Comparison of ENCODE assay signal across 12 cellular contexts in the genomic region with DNA sequence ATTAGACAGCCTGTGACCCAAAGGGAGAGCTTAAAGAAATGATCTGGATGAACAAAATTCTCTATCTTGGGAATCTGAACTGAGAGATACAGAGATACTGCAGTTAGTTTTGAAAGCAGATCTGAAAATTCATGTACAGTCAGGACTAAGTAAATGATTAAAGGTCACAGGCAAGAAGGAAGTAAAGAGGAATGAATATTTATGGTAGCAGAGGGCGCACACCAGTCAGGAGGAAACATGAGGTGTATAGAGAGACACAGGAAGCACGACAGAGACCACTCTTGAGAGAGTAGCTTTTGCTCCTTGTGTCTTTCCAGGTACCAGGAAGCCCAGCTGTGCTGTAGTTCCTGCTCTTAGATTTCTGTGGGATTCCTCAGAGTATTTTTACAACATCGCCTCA. TPM values are rescaled to one million over a fixed set of nuclear protein-coding genes. Genes with fewer than 3 reads are reported as not detected.
DNase-seq lines count a peak whose midpoint lies in the region; ATAC-seq and TF ChIP-seq lines count a peak whose summit lies in the region.
"Had no signal": no experiment of that assay in that cellular context is flagged by ENCODE, and none has a peak within 500 bp of the region (broad histone marks: within the 10 kb centered on the region; RNA-seq: fewer than 3 reads in every experiment).

No MANE protein-coding gene starts in this region.

- H3K27ac Mint-ChIP-seq in activated T-helper 17 cell treated with anti-CD3 and anti-CD28 coated beads, Interleukin-2, amount 50 U/mL, for 72 hours: no peak overlapping the region
- H3K27ac Mint-ChIP-seq: activated naive CD8-positive, alpha-beta T cell treated with anti-CD3 and anti-CD28 coated beads, Interleukin-2, amount 50 U/mL, for 24 hours had no signal

- no peaks in the 10 kb centered on the region for H3K79me2 ChIP-seq in smooth muscle cell (ENCODE audit: low read depth)

- no peak for TF ChIP-seq CTCF in smooth muscle cell (IDR thresholded peaks at IDR 0.05; ENCODE audit: borderline replicate concordance, insufficient read depth, poor library complexity, severe bottlenecking)

- H3K4me3 Mint-ChIP-seq in activated T-helper 17 cell treated with anti-CD3 and anti-CD28 coated beads, Interleukin-2, amount 50 U/mL, for 72 hours: no peak overlapping the region
- H3K4me3 Mint-ChIP-seq: activated naive CD8-positive, alpha-beta T cell treated with anti-CD3 and anti-CD28 coated beads, Interleukin-2, amount 50 U/mL, for 24 hours; naive B cell had no signal

- no peaks in the 10 kb centered on the region for H3K4me1 Mint-ChIP-seq in activated T-helper 17 cell treated with anti-CD3 and anti-CD28 coated beads, Interleukin-2, amount 50 U/mL, for 72 hours
- H3K4me1 Mint-ChIP-seq: naive B cell had no signal

- H3K9ac ChIP-seq in smooth muscle cell (ENCODE audit: low read depth): no peak overlapping the region

- no peaks in the 10 kb centered on the region for H3K9me3 ChIP-seq in smooth muscle cell (replicated peaks; ENCODE audit: low read depth)

- no peaks in the 10 kb centered on the region for H3K27me3 Mint-ChIP-seq in activated T-helper 17 cell treated with anti-CD3 and anti-CD28 coated beads, Interleukin-2, amount 50 U/mL, for 72 hours

- no peak overlapping the region for H3K4me3 ChIP-seq in smooth muscle cell
- H3K4me3 ChIP-seq: coronary artery had no signal

- H3K36me3 Mint-ChIP-seq in activated T-helper 17 cell treated with anti-CD3 and anti-CD28 coated beads, Interleukin-2, amount 50 U/mL, for 72 hours (ENCODE audit: low read depth): no peaks in the 10 kb centered on the region
- H3K36me3 Mint-ChIP-seq: naive B cell had no signal

- peak overlapping the region; percentile 23 for H2AFZ ChIP-seq in smooth muscle cell (ENCODE audit: low read depth)

- H3K27me3 ChIP-seq in smooth muscle cell (ENCODE audit: low read depth): no peaks in the 10 kb centered on the region

- 90% methylated on average over 3 of the region's 3 CpGs for WGBS in smooth muscle cell (ENCODE audit: low lambda C conversion rate)

- H3K36me3 ChIP-seq in smooth muscle cell (ENCODE audit: low read depth): no peaks in the 10 kb centered on the region

- peak; percentile 94 for ATAC-seq in GM19395 (IDR thresholded peaks at IDR 0.05; ENCODE audit: unreplicated experiment)
- peak; percentile 56 for ATAC-seq in HG02759 (IDR thresholded peaks at IDR 0.05; ENCODE audit: unreplicated experiment)
- no peak for ATAC-seq in HG03039 (IDR thresholded peaks at IDR 0.05; ENCODE audit: unreplicated experiment)
- ATAC-seq in activated T-helper 17 cell treated with anti-CD3 and anti-CD28 coated beads, Interleukin-2, amount 50 U/mL, for 72 hours (replicated peaks): no peak
- ATAC-seq: activated naive CD8-positive, alpha-beta T cell treated with anti-CD3 and anti-CD28 coated beads, Interleukin-2, amount 50 U/mL, for 24 hours; PC-3 had no signal

- H3K4me2 ChIP-seq in smooth muscle cell: no peak overlapping the region

- H3K9me3 Mint-ChIP-seq in activated T-helper 17 cell treated with anti-CD3 and anti-CD28 coated beads, Interleukin-2, amount 50 U/mL, for 72 hours: no peaks in the 10 kb centered on the region
- H3K9me3 Mint-ChIP-seq: activated naive CD8-positive, alpha-beta T cell treated with anti-CD3 and anti-CD28 coated beads, Interleukin-2, amount 50 U/mL, for 24 hours had no signal

- DNase-seq in NOMO-1 treated with DMSO at 0.1 percent for 48 hours (lab: John Stamatoyannopoulos, UW; ENCODE audit: unreplicated experiment) (peak; percentile 67), smooth muscle cell (lab: John Stamatoyannopoulos, UW; ENCODE audit: unreplicated experiment) (no peak)
- no peak for DNase-seq in activated naive CD4-positive, alpha-beta T cell treated with Interleukin-2 at 50 U/mL for 16 hours
- DNase-seq: activated naive CD8-positive, alpha-beta T cell treated with anti-CD3 and anti-CD28 coated beads, Interleukin-2, amount 50 U/mL, for 24 hours; naive B cell; NCI-H1930; PC-3 had no signal

- H4K20me1 ChIP-seq in smooth muscle cell (ENCODE audit: low read depth): no peaks in the 10 kb centered on the region

- no peak overlapping the region for H3K27ac ChIP-seq in smooth muscle cell (ENCODE audit: low read depth)
- H3K27ac ChIP-seq: coronary artery had no signal

- H3K4me1 ChIP-seq in smooth muscle cell (ENCODE audit: low read depth): no peaks in the 10 kb centered on the region

- H3F3A ChIP-seq in smooth muscle cell (ENCODE audit: low read depth): no peaks in the 10 kb centered on the region

RNA-seq across cellular contexts. Expression of gene TPRG1, which starts 57.6 kb away (rescaled TPM):
- 1.2 and 3.2 TPM in 2 replicates for total RNA-seq in smooth muscle cell
- 0.65 and 1.3 TPM in 2 replicates for polyA plus RNA-seq in smooth muscle cell
- total RNA-seq in activated T-helper 17 cell treated with anti-CD3 and anti-CD28 coated beads, Interleukin-2, amount 50 U/mL, for 72 hours: 10 to 100 TPM in 1 of 2 donors, 1 to 10 TPM in 1; 6.0 to 14.7 TPM

Comparison
In these comparisons a context has a peak if more than half of its experiments do, and no peak if none do; other contexts are left out.
1. ATAC-seq: peak in GM19395 (single experiment) and HG02759 (single experiment); none in HG03039 (single experiment) and activated T-helper 17 cell treated with anti-CD3 and anti-CD28 coated beads, Interleukin-2, amount 50 U/mL, for 72 hours (single experiment).